Comparison of ENCODE assay signal across 28 cellular contexts in genomic region chr6:129100164-129100563, GRCh38.
"Had no signal": no experiment of that assay in that cellular context is flagged by ENCODE, and none has a peak within 500 bp of the region (broad histone marks: within the 10 kb centered on the region; RNA-seq: fewer than 3 reads in every experiment).

No MANE protein-coding gene starts in this region.

- DNase-seq: hippocampal formation; kidney glomerular epithelial cell; left cardiac atrium; lower lobe of right lung; mammary epithelial cell; mesendoderm; naive B cell; natural killer cell; nephron progenitor cell; occipital lobe; right lobe of liver; stimulated activated CD4-positive, alpha-beta T cell treated with anti-CD3 and anti-CD28 coated beads, Interleukin-12 subunit alpha, Interleukin-12 subunit beta, amount 100 ng/mL, for 4 hours; stimulated activated CD4-positive, alpha-beta T cell treated with anti-CD3 and anti-CD28 coated beads, Interleukin-15, amount 100 ng/mL, for 24 hours; stimulated activated CD4-positive, alpha-beta T cell treated with anti-CD3 and anti-CD28 coated beads, Interleukin-2, amount 100 ng/mL, for 24 hours; stimulated activated CD4-positive, alpha-beta T cell treated with anti-CD3 and anti-CD28 coated beads, Interleukin-4, amount 100 ng/mL, for 1 hour; stimulated activated naive B cell treated with anti-CD40 and anti-IgM and Interleukin-4, amounts not matched to agents 10 μg/mL and 1 μg/mL and 100 μg/mL, for 72 hours; stimulated activated naive CD8-positive, alpha-beta T cell treated with anti-CD3 and anti-CD28 coated beads, Interleukin-15, Interleukin-2, amounts not matched to agents 100 U/mL and 50 U/mL, for 24 hours; stomach; testis; thyroid gland; transverse colon; upper lobe of right lung had no signal

- H3K27me3 ChIP-seq: neural progenitor cell, neutrophil, right atrium auricular region, right lobe of liver, stomach, testis, thyroid gland, transverse colon, upper lobe of right lung had no signal

- ATAC-seq: left cardiac atrium; left lobe of liver; lower lobe of right lung; natural killer cell; right lobe of liver; stimulated activated naive B cell treated with anti-CD40 and anti-IgM and Interleukin-4, amounts not matched to agents 10 μg/mL and 1 μg/mL and 100 μg/mL, for 72 hours; stimulated activated naive CD8-positive, alpha-beta T cell treated with anti-CD3 and anti-CD28 coated beads, Interleukin-15, Interleukin-2, amounts not matched to agents 100 U/mL and 50 U/mL, for 24 hours; upper lobe of right lung had no signal

- H3K4me1 ChIP-seq: lower lobe of right lung, parathyroid adenoma, right lobe of liver, thyroid gland, transverse colon had no signal

- H3K36me3 ChIP-seq: lower lobe of right lung, neural progenitor cell, neutrophil, right atrium auricular region, right lobe of liver, thyroid gland, transverse colon, upper lobe of right lung had no signal

- H3K9me3 ChIP-seq: lower lobe of right lung, neutrophil, right atrium auricular region, right lobe of liver, stomach, testis, thyroid gland, transverse colon, upper lobe of right lung had no signal

- H3K4me3 ChIP-seq: lower lobe of right lung, neural progenitor cell, right atrium auricular region, right lobe of liver, skin epidermis, stomach, testis, thyroid gland, transverse colon, upper lobe of right lung had no signal

- H3K27ac ChIP-seq: lower lobe of right lung, neural progenitor cell, neutrophil, parathyroid adenoma, right atrium auricular region, right lobe of liver, skin epidermis, stomach, testis, thyroid gland, transverse colon, upper lobe of right lung had no signal
